In genomic region chr1:167601442-167602380, GRCh38 we compare ENCODE assay signal across 8 cellular contexts. TPM values are rescaled to one million over a fixed set of nuclear protein-coding genes. Genes with fewer than 3 reads are reported as not detected.
DNase-seq lines count a peak whose midpoint lies in the region; TF ChIP-seq lines count a peak whose summit lies in the region.

No MANE protein-coding gene starts in this region.

- H3K4me1 ChIP-seq in neutrophil (ENCODE audit: control insufficient read depth in 1 of 2, insufficient read depth in 1 of 2, low read depth in 1 of 2, low read length in 1 of 2), result peaks cover 55 to 61% of the 10 kb centered on the region in 2 experiments

- no peaks in the 10 kb centered on the region for H3K9me3 ChIP-seq in neutrophil

- H3K27ac ChIP-seq in neutrophil, result peak overlapping the region; percentile 88
- no peak overlapping the region for H3K27ac ChIP-seq in RWPE1

- TF ChIP-seq CTCF in neutrophil (IDR thresholded peaks at IDR 0.05) (peak; percentile 38), RWPE1 (conservative IDR thresholded peaks at IDR 0.05; ENCODE audit: low read depth) (no peak)

- POLR2A ChIA-PET in RWPE1 (lab: Yijun Ruan, JAX; ENCODE audit: low non-redundant PET), result no interaction called here

- H3K27me3 ChIP-seq in neutrophil, result no peaks in the 10 kb centered on the region

- CTCF ChIA-PET in RWPE1 (lab: Yijun Ruan, JAX), result interaction anchor here (1.9 to 2.5 kb wide), 2 partner anchors 61 to 86 kb away, joined by 5 to 27 read pairs; no protein-coding TSS in a partner anchor

- DNase-seq in G401 (ENCODE audit: low spot score), result peak; percentile 67
- DNase-seq in NCI-H446 treated with DMSO at 0.1 percent for 48 hours (lab: John Stamatoyannopoulos, UW), result peak; percentile 80
- peak; percentile 37 for DNase-seq in cerebellum (ENCODE audit: low spot score)
- no peak for DNase-seq in superior temporal gyrus (ENCODE audit: extremely low spot score)
- no peak for DNase-seq in RWPE1 (ENCODE audit: low spot score)
- DNase-seq in T-helper 9 cell, result no peak
- no peak for DNase-seq in 8988T

- in situ Hi-C loops in G401 (cut with HindIII; ENCODE audit: low sequenced_read_pairs), result no loop called here

- H3K36me3 ChIP-seq in neutrophil, result no peaks in the 10 kb centered on the region

- H3K4me3 ChIP-seq in neutrophil (ENCODE audit: low read depth in 1 of 2, low read length in 1 of 2), result peak overlapping the region; percentile 44 to 57

RNA-seq across cellular contexts. Expression of gene RCSD1, which starts 28.3 kb away (rescaled TPM):
- total RNA-seq in G401 (2014; rRNA removed; shearing (Covaris generic)), result not detected in 2 replicates
- 5.3 TPM for total RNA-seq in cerebellum

RNA-seq across cellular contexts. Expression of gene CREG1, which starts 48.1 kb away (rescaled TPM):
- total RNA-seq in G401 (2014; rRNA removed; shearing (Covaris generic)), result 1,472 and 1,526 TPM in 2 replicates
- 36.7 TPM for total RNA-seq in cerebellum

Comparison
In these comparisons a context has a peak if more than half of its experiments do, and no peak if none do; other contexts are left out.
1. DNase-seq: peak in G401 (single experiment), NCI-H446 treated with DMSO at 0.1 percent for 48 hours (single experiment) and cerebellum (single experiment); none in superior temporal gyrus (single experiment), RWPE1 (single experiment), T-helper 9 cell (single experiment) and 8988T (single experiment).
2. RNA of gene CREG1, which starts 48.1 kb away (total RNA-seq): 1,472 to 1,526 TPM in G401; 36.7 TPM in cerebellum (single experiment); every median in the first group is over 10 times any median in the second.